28 cellular contexts compared by ENCODE assay signal in genomic region chr21:42913461-42913860, GRCh38. TPM values are rescaled to one million over a fixed set of nuclear protein-coding genes. Genes with fewer than 3 reads are reported as not detected.
A peak's percentile ranks its signal among the peaks of the same experiment; 100 is the strongest.
DNase-seq lines count a peak whose midpoint lies in the region; TF ChIP-seq lines count a peak whose summit lies in the region.
"Had no signal": no experiment of that assay in that cellular context is flagged by ENCODE, and none has a peak within 500 bp of the region (broad histone marks: within the 10 kb centered on the region; RNA-seq: fewer than 3 reads in every experiment).

No MANE protein-coding gene starts in this region.

- H3K4me3 ChIP-seq in fibroblast of mammary gland (ENCODE audit: control insufficient read depth, low read depth, low read length) (no peak overlapping the region), neural progenitor cell (no peak overlapping the region)
- H3K4me3 ChIP-seq: ascending aorta, GM12878, GM23248, hepatocyte, testis had no signal

- H3K36me3 ChIP-seq in neural progenitor cell = no peaks in the 10 kb centered on the region

- no peak overlapping the region for H3K4me2 ChIP-seq in neural progenitor cell
- H3K4me2 ChIP-seq: hepatocyte had no signal

- POLR2A ChIA-PET in RWPE1 (lab: Yijun Ruan, JAX; ENCODE audit: low non-redundant PET) = no interaction called here

- H3K79me2 ChIP-seq in neural progenitor cell (ENCODE audit: low read depth) = no peaks in the 10 kb centered on the region
- H3K79me2 ChIP-seq: hepatocyte had no signal

- no peak overlapping the region for H3K4me3 Mint-ChIP-seq in CD14-positive monocyte
- no peak overlapping the region for H3K4me3 Mint-ChIP-seq in neural progenitor cell
- H3K4me3 Mint-ChIP-seq: CD8-positive, alpha-beta T cell; natural killer cell; stimulated activated memory B cell treated with anti-CD40 and anti-IgM and Interleukin-4, amounts not matched to agents 10 μg/mL and 1 μg/mL and 100 μg/mL, for 72 hours; T-cell had no signal

- DNase-seq in CD14-positive monocyte (ENCODE audit: low spot score) (no peak), RWPE1 (ENCODE audit: low spot score) (no peak), fibroblast of mammary gland (ENCODE audit: low read depth) (peak; percentile 21), neural progenitor cell (ENCODE audit: low spot score) (no peak), midbrain (lab: John Stamatoyannopoulos, UW) (no peak), NCI-H69 (lab: John Stamatoyannopoulos, UW) (no peak), GOT3 (lab: John Stamatoyannopoulos, UW) (no peak)
- DNase-seq in activated CD4-positive, CD25-positive, alpha-beta regulatory T cell (lab: John Stamatoyannopoulos, UW) = no peak
- DNase-seq: activated naive CD4-positive, alpha-beta T cell; CD8-positive, alpha-beta T cell; effector CD8-positive, alpha-beta T cell; GM23248; KBM-7; mesendoderm; natural killer cell; NCI-H2171 treated with DMSO at 0.1 percent for 48 hours; NCI-H774; Right ventricle myocardium superior; stimulated activated CD4-positive, alpha-beta T cell treated with anti-CD3 and anti-CD28 coated beads, Interleukin-1b, Interleukin-23, amount 100 ng/mL, for 48 hours; T-cell; testis had no signal

- H3K36me3 Mint-ChIP-seq in CD14-positive monocyte = peaks cover 31 to 49% of the 10 kb centered on the region in 2 donors
- peaks cover 20% of the 10 kb centered on the region for H3K36me3 Mint-ChIP-seq in neural progenitor cell
- H3K36me3 Mint-ChIP-seq: natural killer cell had no signal

- TF ChIP-seq CTCF in CD14-positive monocyte (IDR thresholded peaks at IDR 0.05) = no peak
- TF ChIP-seq CTCF in RWPE1 (conservative IDR thresholded peaks at IDR 0.05; ENCODE audit: low read depth) = no peak
- TF ChIP-seq CTCF in fibroblast of mammary gland (conservative IDR thresholded peaks at IDR 0.05; ENCODE audit: control insufficient read depth, insufficient read depth, low read depth, low read length) = no peak
- no peak for TF ChIP-seq CTCF in neural progenitor cell (IDR thresholded peaks at IDR 0.05)

- H3K27me3 Mint-ChIP-seq in CD14-positive monocyte (ENCODE audit: low read depth in 3 of 3) (no peaks in the 10 kb centered on the region), neural progenitor cell (ENCODE audit: insufficient read depth, low read depth) (peaks cover 6% of the 10 kb centered on the region)
- H3K27me3 Mint-ChIP-seq: stimulated activated memory B cell treated with anti-CD40 and anti-IgM and Interleukin-4, amounts not matched to agents 10 μg/mL and 1 μg/mL and 100 μg/mL, for 72 hours; T-cell had no signal

- intact Hi-C loops in CD14-positive monocyte (cut with micrococcal nuclease) = no loop called here

- H2AFZ ChIP-seq in neural progenitor cell (replicated peaks) = no peak overlapping the region
- H2AFZ ChIP-seq: GM23248, hepatocyte had no signal

- H3F3A ChIP-seq in neural progenitor cell (ENCODE audit: low read depth) = peaks cover 4% of the 10 kb centered on the region

- no peak overlapping the region for H3K9ac ChIP-seq in neural progenitor cell
- H3K9ac ChIP-seq: GM23248 had no signal

- H3K27ac ChIP-seq in RWPE1 (peak overlapping the region; percentile 31), neural progenitor cell (no peak overlapping the region)
- H3K27ac ChIP-seq: ascending aorta, GM23248, hepatocyte, testis had no signal

- no peaks in the 10 kb centered on the region for H3K4me1 ChIP-seq in neural progenitor cell
- H3K4me1 ChIP-seq: ascending aorta, testis had no signal

- H3K27ac Mint-ChIP-seq in CD14-positive monocyte (peak overlapping the region in 4 of 7 donors; percentile 7 to 78 (median 54)), neural progenitor cell (peak overlapping the region; percentile 94)
- H3K27ac Mint-ChIP-seq: CD8-positive, alpha-beta T cell; stimulated activated memory B cell treated with anti-CD40 and anti-IgM and Interleukin-4, amounts not matched to agents 10 μg/mL and 1 μg/mL and 100 μg/mL, for 72 hours had no signal

- no peaks in the 10 kb centered on the region for H4K20me1 ChIP-seq in neural progenitor cell (ENCODE audit: low read depth)

- H3K9me3 ChIP-seq in neural progenitor cell (ENCODE audit: low read depth) = no peaks in the 10 kb centered on the region
- H3K9me3 ChIP-seq: ascending aorta, testis had no signal

- H3K27me3 ChIP-seq in neural progenitor cell = no peaks in the 10 kb centered on the region
- H3K27me3 ChIP-seq: ascending aorta, hepatocyte, testis had no signal

- CTCF ChIA-PET in RWPE1 (lab: Yijun Ruan, JAX) = no interaction called here

- no peaks in the 10 kb centered on the region for H3K4me1 Mint-ChIP-seq in CD14-positive monocyte
- H3K4me1 Mint-ChIP-seq in neural progenitor cell = no peaks in the 10 kb centered on the region
- H3K4me1 Mint-ChIP-seq: natural killer cell; stimulated activated memory B cell treated with anti-CD40 and anti-IgM and Interleukin-4, amounts not matched to agents 10 μg/mL and 1 μg/mL and 100 μg/mL, for 72 hours; T-cell had no signal

- H3K9me3 Mint-ChIP-seq in CD14-positive monocyte = no peaks in the 10 kb centered on the region
- no peaks in the 10 kb centered on the region for H3K9me3 Mint-ChIP-seq in neural progenitor cell
- H3K9me3 Mint-ChIP-seq: CD8-positive, alpha-beta T cell; natural killer cell; stimulated activated memory B cell treated with anti-CD40 and anti-IgM and Interleukin-4, amounts not matched to agents 10 μg/mL and 1 μg/mL and 100 μg/mL, for 72 hours; T-cell had no signal

RNA-seq across cellular contexts. Expression of gene ERVH48-1, which starts 12.0 kb away (rescaled TPM):
- not detected for polyA plus RNA-seq in CD14-positive monocyte
- 0.19 TPM in 1 of 2 replicates, not detected in the other for total RNA-seq in neural progenitor cell (ENCODE audit: low replicate concordance)
- total RNA-seq: ascending aorta, fibroblast of lung, GM12878, GM23248, natural killer cell, posterior vena cava, Right ventricle myocardium superior had no signal
- polyA plus RNA-seq: AG04450, GM23248 had no signal

RNA-seq across cellular contexts. Expression of gene NDUFV3, which starts 20.4 kb away (rescaled TPM):
- polyA plus RNA-seq in CD14-positive monocyte = 10 to 100 TPM; 18.2 to 35.5 TPM
- total RNA-seq in neural progenitor cell (ENCODE audit: low replicate concordance) = 16.7 and 24.4 TPM in 2 replicates

RNA-seq across cellular contexts. Expression of gene WDR4, which starts 34.1 kb away (rescaled TPM):
- polyA plus RNA-seq in CD14-positive monocyte = 1 to 10 TPM; 2.9 to 3.6 TPM
- 5.7 and 14.6 TPM in 2 replicates for total RNA-seq in neural progenitor cell (ENCODE audit: low replicate concordance)
